Comparison of ENCODE assay signal across 1 cellular context in the genomic region with DNA sequence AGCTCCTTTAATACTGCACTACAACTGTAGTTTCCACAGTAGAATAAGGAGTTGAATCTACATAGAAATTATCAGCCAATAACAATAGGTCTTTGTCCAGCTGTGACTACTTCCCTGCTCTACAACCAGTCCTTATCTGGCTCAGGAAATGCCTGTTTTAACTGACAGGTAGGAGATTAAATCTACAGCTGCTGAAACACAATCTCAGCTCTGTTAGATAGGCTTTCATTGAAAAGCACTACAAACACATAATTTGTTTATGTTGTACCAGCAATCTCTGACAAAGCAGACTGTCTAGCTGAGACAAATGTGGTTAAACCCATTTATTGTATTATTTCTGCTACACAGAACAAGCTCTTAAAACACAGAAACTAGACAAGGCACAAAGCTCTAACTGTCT.
TF ChIP-seq lines count a peak whose summit lies in the region.

No MANE protein-coding gene starts in this region.

TF ChIP-seq in HepG2, 621 proteins besides CTCF, POLR2A, EP300 and RAD21 (continued from another document and continues in another):
- TF ChIP-seq, protein P1, sequence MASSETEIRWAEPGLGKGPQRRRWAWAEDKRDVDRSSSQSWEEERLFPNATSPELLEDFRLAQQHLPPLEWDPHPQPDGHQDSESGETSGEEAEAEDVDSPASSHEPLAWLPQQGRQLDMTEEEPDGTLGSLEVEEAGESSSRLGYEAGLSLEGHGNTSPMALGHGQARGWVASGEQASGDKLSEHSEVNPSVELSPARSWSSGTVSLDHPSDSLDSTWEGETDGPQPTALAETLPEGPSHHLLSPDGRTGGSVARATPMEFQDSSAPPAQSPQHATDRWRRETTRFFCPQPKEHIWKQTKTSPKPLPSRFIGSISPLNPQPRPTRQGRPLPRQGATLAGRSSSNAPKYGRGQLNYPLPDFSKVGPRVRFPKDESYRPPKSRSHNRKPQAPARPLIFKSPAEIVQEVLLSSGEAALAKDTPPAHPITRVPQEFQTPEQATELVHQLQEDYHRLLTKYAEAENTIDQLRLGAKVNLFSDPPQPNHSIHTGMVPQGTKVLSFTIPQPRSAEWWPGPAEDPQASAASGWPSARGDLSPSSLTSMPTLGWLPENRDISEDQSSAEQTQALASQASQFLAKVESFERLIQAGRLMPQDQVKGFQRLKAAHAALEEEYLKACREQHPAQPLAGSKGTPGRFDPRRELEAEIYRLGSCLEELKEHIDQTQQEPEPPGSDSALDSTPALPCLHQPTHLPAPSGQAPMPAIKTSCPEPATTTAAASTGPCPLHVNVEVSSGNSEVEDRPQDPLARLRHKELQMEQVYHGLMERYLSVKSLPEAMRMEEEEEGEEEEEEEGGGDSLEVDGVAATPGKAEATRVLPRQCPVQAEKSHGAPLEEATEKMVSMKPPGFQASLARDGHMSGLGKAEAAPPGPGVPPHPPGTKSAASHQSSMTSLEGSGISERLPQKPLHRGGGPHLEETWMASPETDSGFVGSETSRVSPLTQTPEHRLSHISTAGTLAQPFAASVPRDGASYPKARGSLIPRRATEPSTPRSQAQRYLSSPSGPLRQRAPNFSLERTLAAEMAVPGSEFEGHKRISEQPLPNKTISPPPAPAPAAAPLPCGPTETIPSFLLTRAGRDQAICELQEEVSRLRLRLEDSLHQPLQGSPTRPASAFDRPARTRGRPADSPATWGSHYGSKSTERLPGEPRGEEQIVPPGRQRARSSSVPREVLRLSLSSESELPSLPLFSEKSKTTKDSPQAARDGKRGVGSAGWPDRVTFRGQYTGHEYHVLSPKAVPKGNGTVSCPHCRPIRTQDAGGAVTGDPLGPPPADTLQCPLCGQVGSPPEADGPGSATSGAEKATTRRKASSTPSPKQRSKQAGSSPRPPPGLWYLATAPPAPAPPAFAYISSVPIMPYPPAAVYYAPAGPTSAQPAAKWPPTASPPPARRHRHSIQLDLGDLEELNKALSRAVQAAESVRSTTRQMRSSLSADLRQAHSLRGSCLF (CRISPR knock-in tag; IDR thresholded peaks at IDR 0.05; ENCODE audit: borderline replicate concordance) = no peak
- TF ChIP-seq HMGA1 (CRISPR knock-in tag; conservative IDR thresholded peaks at IDR 0.05) (no peak), ZNF431 (CRISPR knock-in tag; IDR thresholded peaks at IDR 0.05; ENCODE audit: borderline replicate concordance, low read depth) (no peak), SNAPC4 (CRISPR knock-in tag; IDR thresholded peaks at IDR 0.05) (no peak), HNRNPK (IDR thresholded peaks at IDR 0.05; ENCODE audit: low read depth, low read length, poor library complexity, severe bottlenecking) (no peak), ZSCAN12 (CRISPR knock-in tag; IDR thresholded peaks at IDR 0.05) (no peak), PRPF4 (IDR thresholded peaks at IDR 0.05; ENCODE audit: low read depth, low read length, poor library complexity, severe bottlenecking) (no peak), KLF13 (CRISPR knock-in tag; IDR thresholded peaks at IDR 0.05) (no peak), GFI1 (CRISPR knock-in tag; IDR thresholded peaks at IDR 0.05; ENCODE audit: borderline replicate concordance) (peak; percentile 91), KDM2A (CRISPR knock-in tag; IDR thresholded peaks at IDR 0.05; ENCODE audit: borderline replicate concordance, low read depth) (no peak), ZNF766 (CRISPR knock-in tag; IDR thresholded peaks at IDR 0.05; ENCODE audit: borderline replicate concordance) (no peak), FOXO1 (CRISPR knock-in tag; IDR thresholded peaks at IDR 0.05) (no peak), ZSCAN31 (CRISPR knock-in tag; IDR thresholded peaks at IDR 0.05; ENCODE audit: low read depth) (no peak), BORCS8-MEF2B (CRISPR knock-in tag; IDR thresholded peaks at IDR 0.05) (no peak), ELF3 (CRISPR knock-in tag; IDR thresholded peaks at IDR 0.05) (0 out of 2 replicates have a peak, but pooled peaks have one; percentile 21), ATM (IDR thresholded peaks at IDR 0.05; ENCODE audit: borderline replicate concordance) (no peak), SOX13 (IDR thresholded peaks at IDR 0.05) (0 out of 2 replicates have a peak, but pooled peaks have one; percentile 14), SOX13 (CRISPR knock-in tag; conservative IDR thresholded peaks at IDR 0.05 in 1 of 2, IDR thresholded peaks at IDR 0.05 in 1 of 2) (peak in 1 of 2 experiments; percentile 89; a peak in 2 of 4 replicates), TCF7 (IDR thresholded peaks at IDR 0.05; ENCODE audit: low read depth) (no peak), FOXJ3 (CRISPR knock-in tag; IDR thresholded peaks at IDR 0.05; ENCODE audit: borderline replicate concordance) (0 out of 2 replicates have a peak, but pooled peaks have one; percentile 14), ASH2L (IDR thresholded peaks at IDR 0.05; ENCODE audit: insufficient read length, low read depth, low read length) (no peak), RELA (CRISPR knock-in tag; IDR thresholded peaks at IDR 0.05) (no peak), ELK4 (CRISPR knock-in tag; IDR thresholded peaks at IDR 0.05; ENCODE audit: borderline replicate concordance) (no peak)
- TF ChIP-seq, protein P2, sequence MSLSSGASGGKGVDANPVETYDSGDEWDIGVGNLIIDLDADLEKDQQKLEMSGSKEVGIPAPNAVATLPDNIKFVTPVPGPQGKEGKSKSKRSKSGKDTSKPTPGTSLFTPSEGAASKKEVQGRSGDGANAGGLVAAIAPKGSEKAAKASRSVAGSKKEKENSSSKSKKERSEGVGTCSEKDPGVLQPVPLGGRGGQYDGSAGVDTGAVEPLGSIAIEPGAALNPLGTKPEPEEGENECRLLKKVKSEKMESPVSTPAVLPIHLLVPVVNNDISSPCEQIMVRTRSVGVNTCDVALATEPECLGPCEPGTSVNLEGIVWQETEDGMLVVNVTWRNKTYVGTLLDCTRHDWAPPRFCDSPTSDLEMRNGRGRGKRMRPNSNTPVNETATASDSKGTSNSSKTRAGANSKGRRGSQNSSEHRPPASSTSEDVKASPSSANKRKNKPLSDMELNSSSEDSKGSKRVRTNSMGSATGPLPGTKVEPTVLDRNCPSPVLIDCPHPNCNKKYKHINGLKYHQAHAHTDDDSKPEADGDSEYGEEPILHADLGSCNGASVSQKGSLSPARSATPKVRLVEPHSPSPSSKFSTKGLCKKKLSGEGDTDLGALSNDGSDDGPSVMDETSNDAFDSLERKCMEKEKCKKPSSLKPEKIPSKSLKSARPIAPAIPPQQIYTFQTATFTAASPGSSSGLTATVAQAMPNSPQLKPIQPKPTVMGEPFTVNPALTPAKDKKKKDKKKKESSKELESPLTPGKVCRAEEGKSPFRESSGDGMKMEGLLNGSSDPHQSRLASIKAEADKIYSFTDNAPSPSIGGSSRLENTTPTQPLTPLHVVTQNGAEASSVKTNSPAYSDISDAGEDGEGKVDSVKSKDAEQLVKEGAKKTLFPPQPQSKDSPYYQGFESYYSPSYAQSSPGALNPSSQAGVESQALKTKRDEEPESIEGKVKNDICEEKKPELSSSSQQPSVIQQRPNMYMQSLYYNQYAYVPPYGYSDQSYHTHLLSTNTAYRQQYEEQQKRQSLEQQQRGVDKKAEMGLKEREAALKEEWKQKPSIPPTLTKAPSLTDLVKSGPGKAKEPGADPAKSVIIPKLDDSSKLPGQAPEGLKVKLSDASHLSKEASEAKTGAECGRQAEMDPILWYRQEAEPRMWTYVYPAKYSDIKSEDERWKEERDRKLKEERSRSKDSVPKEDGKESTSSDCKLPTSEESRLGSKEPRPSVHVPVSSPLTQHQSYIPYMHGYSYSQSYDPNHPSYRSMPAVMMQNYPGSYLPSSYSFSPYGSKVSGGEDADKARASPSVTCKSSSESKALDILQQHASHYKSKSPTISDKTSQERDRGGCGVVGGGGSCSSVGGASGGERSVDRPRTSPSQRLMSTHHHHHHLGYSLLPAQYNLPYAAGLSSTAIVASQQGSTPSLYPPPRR (CRISPR knock-in tag; IDR thresholded peaks at IDR 0.05; ENCODE audit: borderline replicate concordance) = peak; percentile 34; the same call in 1 of the 2 replicates
- TF ChIP-seq, protein P3, sequence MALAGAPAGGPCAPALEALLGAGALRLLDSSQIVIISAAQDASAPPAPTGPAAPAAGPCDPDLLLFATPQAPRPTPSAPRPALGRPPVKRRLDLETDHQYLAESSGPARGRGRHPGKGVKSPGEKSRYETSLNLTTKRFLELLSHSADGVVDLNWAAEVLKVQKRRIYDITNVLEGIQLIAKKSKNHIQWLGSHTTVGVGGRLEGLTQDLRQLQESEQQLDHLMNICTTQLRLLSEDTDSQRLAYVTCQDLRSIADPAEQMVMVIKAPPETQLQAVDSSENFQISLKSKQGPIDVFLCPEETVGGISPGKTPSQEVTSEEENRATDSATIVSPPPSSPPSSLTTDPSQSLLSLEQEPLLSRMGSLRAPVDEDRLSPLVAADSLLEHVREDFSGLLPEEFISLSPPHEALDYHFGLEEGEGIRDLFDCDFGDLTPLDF (CRISPR knock-in tag; IDR thresholded peaks at IDR 0.05) = no peak
- TF ChIP-seq, protein P4, sequence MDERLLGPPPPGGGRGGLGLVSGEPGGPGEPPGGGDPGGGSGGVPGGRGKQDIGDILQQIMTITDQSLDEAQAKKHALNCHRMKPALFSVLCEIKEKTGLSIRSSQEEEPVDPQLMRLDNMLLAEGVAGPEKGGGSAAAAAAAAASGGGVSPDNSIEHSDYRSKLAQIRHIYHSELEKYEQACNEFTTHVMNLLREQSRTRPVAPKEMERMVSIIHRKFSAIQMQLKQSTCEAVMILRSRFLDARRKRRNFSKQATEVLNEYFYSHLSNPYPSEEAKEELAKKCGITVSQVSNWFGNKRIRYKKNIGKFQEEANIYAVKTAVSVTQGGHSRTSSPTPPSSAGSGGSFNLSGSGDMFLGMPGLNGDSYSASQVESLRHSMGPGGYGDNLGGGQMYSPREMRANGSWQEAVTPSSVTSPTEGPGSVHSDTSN (CRISPR knock-in tag; IDR thresholded peaks at IDR 0.05) = 0 out of 2 replicates have a peak, but pooled peaks have one; percentile 35
- TF ChIP-seq, protein P5, sequence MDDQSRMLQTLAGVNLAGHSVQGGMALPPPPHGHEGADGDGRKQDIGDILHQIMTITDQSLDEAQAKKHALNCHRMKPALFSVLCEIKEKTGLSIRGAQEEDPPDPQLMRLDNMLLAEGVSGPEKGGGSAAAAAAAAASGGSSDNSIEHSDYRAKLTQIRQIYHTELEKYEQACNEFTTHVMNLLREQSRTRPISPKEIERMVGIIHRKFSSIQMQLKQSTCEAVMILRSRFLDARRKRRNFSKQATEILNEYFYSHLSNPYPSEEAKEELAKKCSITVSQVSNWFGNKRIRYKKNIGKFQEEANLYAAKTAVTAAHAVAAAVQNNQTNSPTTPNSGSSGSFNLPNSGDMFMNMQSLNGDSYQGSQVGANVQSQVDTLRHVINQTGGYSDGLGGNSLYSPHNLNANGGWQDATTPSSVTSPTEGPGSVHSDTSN (CRISPR knock-in tag; IDR thresholded peaks at IDR 0.05; ENCODE audit: borderline replicate concordance) = no peak
- TF ChIP-seq, protein P6, sequence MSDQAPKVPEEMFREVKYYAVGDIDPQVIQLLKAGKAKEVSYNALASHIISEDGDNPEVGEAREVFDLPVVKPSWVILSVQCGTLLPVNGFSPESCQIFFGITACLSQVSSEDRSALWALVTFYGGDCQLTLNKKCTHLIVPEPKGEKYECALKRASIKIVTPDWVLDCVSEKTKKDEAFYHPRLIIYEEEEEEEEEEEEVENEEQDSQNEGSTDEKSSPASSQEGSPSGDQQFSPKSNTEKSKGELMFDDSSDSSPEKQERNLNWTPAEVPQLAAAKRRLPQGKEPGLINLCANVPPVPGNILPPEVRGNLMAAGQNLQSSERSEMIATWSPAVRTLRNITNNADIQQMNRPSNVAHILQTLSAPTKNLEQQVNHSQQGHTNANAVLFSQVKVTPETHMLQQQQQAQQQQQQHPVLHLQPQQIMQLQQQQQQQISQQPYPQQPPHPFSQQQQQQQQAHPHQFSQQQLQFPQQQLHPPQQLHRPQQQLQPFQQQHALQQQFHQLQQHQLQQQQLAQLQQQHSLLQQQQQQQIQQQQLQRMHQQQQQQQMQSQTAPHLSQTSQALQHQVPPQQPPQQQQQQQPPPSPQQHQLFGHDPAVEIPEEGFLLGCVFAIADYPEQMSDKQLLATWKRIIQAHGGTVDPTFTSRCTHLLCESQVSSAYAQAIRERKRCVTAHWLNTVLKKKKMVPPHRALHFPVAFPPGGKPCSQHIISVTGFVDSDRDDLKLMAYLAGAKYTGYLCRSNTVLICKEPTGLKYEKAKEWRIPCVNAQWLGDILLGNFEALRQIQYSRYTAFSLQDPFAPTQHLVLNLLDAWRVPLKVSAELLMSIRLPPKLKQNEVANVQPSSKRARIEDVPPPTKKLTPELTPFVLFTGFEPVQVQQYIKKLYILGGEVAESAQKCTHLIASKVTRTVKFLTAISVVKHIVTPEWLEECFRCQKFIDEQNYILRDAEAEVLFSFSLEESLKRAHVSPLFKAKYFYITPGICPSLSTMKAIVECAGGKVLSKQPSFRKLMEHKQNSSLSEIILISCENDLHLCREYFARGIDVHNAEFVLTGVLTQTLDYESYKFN (CRISPR knock-in tag; conservative IDR thresholded peaks at IDR 0.05) = peak; percentile 46; the same call in 1 of the 2 replicates
